ENCODE assay signal across 1 cellular context in genomic region chr20:24206995-24207394, GRCh38.
TF ChIP-seq lines count a peak whose summit lies in the region.

No MANE protein-coding gene starts in this region.

TF ChIP-seq in HEK293, 187 proteins besides CTCF, POLR2A, EP300 and RAD21 (continued from another document):
- TF ChIP-seq ZIC2 (tag by site-specific recombination; IDR thresholded peaks at IDR 0.05) (peak; percentile 62), ZNF404 (tag by site-specific recombination; IDR thresholded peaks at IDR 0.05) (no peak), ZNF221 (tag by site-specific recombination; IDR thresholded peaks at IDR 0.05; ENCODE audit: borderline replicate concordance) (no peak), GLI4 (tag by site-specific recombination; IDR thresholded peaks at IDR 0.05) (no peak), ZNF112 (tag by site-specific recombination; IDR thresholded peaks at IDR 0.05) (no peak), TRIM28 (IDR thresholded peaks at IDR 0.05; ENCODE audit: borderline replicate concordance, low read length) (0 out of 2 replicates have a peak, but pooled peaks have one; percentile 30), ZNF488 (tag by site-specific recombination; IDR thresholded peaks at IDR 0.05) (no peak), TSHZ1 (tag by site-specific recombination; IDR thresholded peaks at IDR 0.05; ENCODE audit: borderline replicate concordance) (no peak), ZNF639 (tag by site-specific recombination; IDR thresholded peaks at IDR 0.05) (no peak), ZNF560 (tag by site-specific recombination; IDR thresholded peaks at IDR 0.05; ENCODE audit: borderline replicate concordance) (no peak)
